23 cellular contexts compared by ENCODE assay signal in genomic region chr18:62175521-62175920, GRCh38.
"Had no signal": no experiment of that assay in that cellular context is flagged by ENCODE, and none has a peak within 500 bp of the region (broad histone marks: within the 10 kb centered on the region; RNA-seq: fewer than 3 reads in every experiment).

No MANE protein-coding gene starts in this region.

- H3K4me3 Mint-ChIP-seq: dendritic cell treated with granulocyte-macrophage colony-stimulating factor and Interleukin-4, amounts not matched to agents 40 ng/mL and 50 ng/mL, for 4 days; effector memory CD8-positive, alpha-beta T cell; natural killer cell treated with Interleukin-12 subunit alpha and Interleukin-12 subunit beta and Interleukin-15 and Interleukin-18, amount 100 ng/mL, for 72 hours; neural progenitor cell; stimulated activated memory B cell treated with anti-CD40 and anti-IgM and Interleukin-4, amounts not matched to agents 10 μg/mL and 1 μg/mL and 100 μg/mL, for 72 hours had no signal

- H3K36me3 Mint-ChIP-seq: natural killer cell treated with Interleukin-12 subunit alpha and Interleukin-12 subunit beta and Interleukin-15 and Interleukin-18, amount 100 ng/mL, for 72 hours; neural progenitor cell had no signal

- H2AFZ ChIP-seq: neural progenitor cell had no signal

- H3K9me3 Mint-ChIP-seq: dendritic cell treated with granulocyte-macrophage colony-stimulating factor and Interleukin-4, amounts not matched to agents 40 ng/mL and 50 ng/mL, for 4 days; effector memory CD8-positive, alpha-beta T cell; natural killer cell treated with Interleukin-12 subunit alpha and Interleukin-12 subunit beta and Interleukin-15 and Interleukin-18, amount 100 ng/mL, for 72 hours; neural progenitor cell; stimulated activated memory B cell treated with anti-CD40 and anti-IgM and Interleukin-4, amounts not matched to agents 10 μg/mL and 1 μg/mL and 100 μg/mL, for 72 hours had no signal

- H3K27me3 ChIP-seq: esophagus muscularis mucosa, gastrocnemius medialis, neural progenitor cell, pancreas, right lobe of liver, stomach, transverse colon had no signal

- ATAC-seq: effector memory CD8-positive, alpha-beta T cell; gastrocnemius medialis; lower lobe of right lung; pancreas; right lobe of liver; stimulated activated memory B cell treated with anti-CD40 and anti-IgM and Interleukin-4, amounts not matched to agents 10 μg/mL and 1 μg/mL and 100 μg/mL, for 72 hours had no signal

- H3K4me2 ChIP-seq: neural progenitor cell had no signal

- H3K27me3 Mint-ChIP-seq: dendritic cell treated with granulocyte-macrophage colony-stimulating factor and Interleukin-4, amounts not matched to agents 40 ng/mL and 50 ng/mL, for 4 days; effector memory CD8-positive, alpha-beta T cell; natural killer cell treated with Interleukin-12 subunit alpha and Interleukin-12 subunit beta and Interleukin-15 and Interleukin-18, amount 100 ng/mL, for 72 hours; progenitor cell of endocrine pancreas; stimulated activated memory B cell treated with anti-CD40 and anti-IgM and Interleukin-4, amounts not matched to agents 10 μg/mL and 1 μg/mL and 100 μg/mL, for 72 hours had no signal

- H3K27ac ChIP-seq: epithelial cell of prostate, esophagus muscularis mucosa, gastrocnemius medialis, left ventricle myocardium inferior, lower lobe of right lung, neural progenitor cell, pancreas, right lobe of liver, stomach, thoracic aorta, transverse colon had no signal

- H3K4me1 ChIP-seq: esophagus muscularis mucosa, gastrocnemius medialis, lower lobe of right lung, neural progenitor cell, pancreas, right lobe of liver had no signal

- H3K4me1 Mint-ChIP-seq: neural progenitor cell had no signal

- H3K36me3 ChIP-seq: esophagus muscularis mucosa, gastrocnemius medialis, left ventricle myocardium inferior, lower lobe of right lung, neural progenitor cell, pancreas, right lobe of liver, stomach, thoracic aorta, transverse colon had no signal

- H3K27ac Mint-ChIP-seq: dendritic cell treated with granulocyte-macrophage colony-stimulating factor and Interleukin-4, amounts not matched to agents 40 ng/mL and 50 ng/mL, for 4 days; natural killer cell treated with Interleukin-12 subunit alpha and Interleukin-12 subunit beta and Interleukin-15 and Interleukin-18, amount 100 ng/mL, for 72 hours; neural progenitor cell; progenitor cell of endocrine pancreas; stimulated activated memory B cell treated with anti-CD40 and anti-IgM and Interleukin-4, amounts not matched to agents 10 μg/mL and 1 μg/mL and 100 μg/mL, for 72 hours had no signal

- H3K9ac ChIP-seq: neural progenitor cell had no signal

- DNase-seq: effector memory CD8-positive, alpha-beta T cell; gastrocnemius medialis; glutamatergic neuron; left ventricle myocardium inferior; lower lobe of right lung; mesenchymal stem cell; midbrain; nucleus accumbens; pancreas; right lobe of liver; stimulated activated CD4-positive, alpha-beta T cell treated with anti-CD3 and anti-CD28 coated beads, Interleukin-4, amount 100 ng/mL, for 1 hour; stimulated activated CD8-positive, alpha-beta memory T cell treated with anti-CD3 and anti-CD28 coated beads, Interleukin-4, amount 100 ng/mL, for 48 hours; stomach; substantia nigra; transverse colon had no signal

- H3K4me3 ChIP-seq: esophagus muscularis mucosa, gastrocnemius medialis, left ventricle myocardium inferior, lower lobe of right lung, neural progenitor cell, pancreas, right lobe of liver, stomach, thoracic aorta, transverse colon had no signal

- H3K9me3 ChIP-seq: esophagus muscularis mucosa, gastrocnemius medialis, left ventricle myocardium inferior, lower lobe of right lung, pancreas, right lobe of liver, stomach, thoracic aorta, transverse colon had no signal
